ENCODE assay signal across 11 cellular contexts in genomic region chr17:57090560-57091185, GRCh38. TPM values are rescaled to one million over a fixed set of nuclear protein-coding genes. Genes with fewer than 3 reads are reported as not detected.
DNase-seq lines count a peak whose midpoint lies in the region; ATAC-seq and TF ChIP-seq lines count a peak whose summit lies in the region.
"Had no signal": no experiment of that assay in that cellular context is flagged by ENCODE, and none has a peak within 500 bp of the region (broad histone marks: within the 10 kb centered on the region; RNA-seq: fewer than 3 reads in every experiment).

No MANE protein-coding gene starts in this region.

- intact Hi-C loops in aorta (cut with DNase I) = no loop called here

- peaks cover 3% of the 10 kb centered on the region in 2 donors for H3K36me3 ChIP-seq in duodenal mucosa (ENCODE audit: control insufficient read depth in 1 of 2, insufficient read depth in 2 of 2, low read length in 2 of 2)
- no peaks in the 10 kb centered on the region for H3K36me3 ChIP-seq in mucosa of rectum (ENCODE audit: control insufficient read depth in 2 of 2, insufficient read depth in 2 of 2, low read length in 2 of 2)
- no peaks in the 10 kb centered on the region for H3K36me3 ChIP-seq in aorta (ENCODE audit: control insufficient read depth in 1 of 2, insufficient read depth in 2 of 2, low read length in 1 of 2)

- DNase-seq in SIG-M5 treated with dmso at 0.1 percent for 504 hours (lab: John Stamatoyannopoulos, UW; ENCODE audit: unreplicated experiment) (peak; percentile 40), SIG-M5 (lab: John Stamatoyannopoulos, UW) (no peak), aorta (no peak), dedifferentiated amniotic fluid mesenchymal stem cell (ENCODE audit: extremely low spot score) (no peak), GM10248 (ENCODE audit: extremely low spot score) (no peak)
- no peak for DNase-seq in activated CD4-positive, alpha-beta T cell treated with anti-CD3 and anti-CD28 coated beads for 48 hours
- DNase-seq: activated T-cell treated with anti-CD3 and anti-CD28 coated beads for 4 hours, NCI-H1930, PC-3 had no signal

- CTCF ChIA-PET in GM10248 (lab: Yijun Ruan, JAX) = no interaction called here

- TF ChIP-seq CTCF in GM10248 (IDR thresholded peaks at IDR 0.05; ENCODE audit: control extremely low read depth, extremely low read depth, low read depth, missing control alignments) = no peak

- H3K4me3 ChIP-seq in duodenal mucosa (ENCODE audit: low read depth in 1 of 2, low read length in 2 of 2) (peak overlapping the region in 1 of 2 donors; percentile 26), mucosa of rectum (ENCODE audit: low read length in 2 of 2) (no peak overlapping the region), aorta (ENCODE audit: low read length in 2 of 2) (no peak overlapping the region)

- WGBS in aorta, 2 donors = 44 to 45% methylated on average over 4 of the region's 4 CpGs

- POLR2A ChIA-PET in GM10248 (lab: Yijun Ruan, JAX) = no interaction called here

- no peaks in the 10 kb centered on the region for H3K27me3 ChIP-seq in duodenal mucosa (ENCODE audit: control insufficient read depth in 1 of 2, insufficient read depth in 2 of 2, low read length in 2 of 2)
- H3K27me3 ChIP-seq in mucosa of rectum (ENCODE audit: control insufficient read depth in 2 of 2, insufficient read depth in 2 of 2, low read length in 2 of 2) = no peaks in the 10 kb centered on the region
- H3K27me3 ChIP-seq in aorta (ENCODE audit: control insufficient read depth in 1 of 2, insufficient read depth in 2 of 2, low read length in 1 of 2) = no peaks in the 10 kb centered on the region

- H3K27ac ChIP-seq in duodenal mucosa (ENCODE audit: low read depth, low read length) = peak overlapping the region; percentile 15
- peak overlapping the region; percentile 34 to 46 for H3K27ac ChIP-seq in mucosa of rectum (ENCODE audit: low read depth in 2 of 2, low read length in 2 of 2)
- H3K27ac ChIP-seq in aorta (ENCODE audit: low read depth in 1 of 2, low read length in 2 of 2) = peak overlapping the region; percentile 99

- H3K4me1 ChIP-seq in duodenal mucosa (ENCODE audit: control insufficient read depth in 1 of 2, insufficient read depth in 2 of 2, low read length in 2 of 2) (peaks cover 65 to 72% of the 10 kb centered on the region in 2 donors), mucosa of rectum (ENCODE audit: control insufficient read depth in 2 of 2, insufficient read depth in 2 of 2, low read length in 2 of 2) (peaks cover 42 to 49% of the 10 kb centered on the region in 2 donors), aorta (ENCODE audit: control insufficient read depth in 1 of 2, insufficient read depth in 2 of 2, low read length in 2 of 2) (peaks cover 7 to 19% of the 10 kb centered on the region in 2 donors)

- no peaks in the 10 kb centered on the region for H3K9me3 ChIP-seq in duodenal mucosa (ENCODE audit: control insufficient read depth in 1 of 2, low read length in 2 of 2)
- H3K9me3 ChIP-seq in mucosa of rectum (ENCODE audit: control insufficient read depth in 2 of 2, low read length in 2 of 2) = no peaks in the 10 kb centered on the region
- no peaks in the 10 kb centered on the region for H3K9me3 ChIP-seq in aorta (ENCODE audit: control insufficient read depth, low read length)

- ATAC-seq in aorta (ENCODE audit: low FRiP score) = no peak
- ATAC-seq: PC-3 had no signal

- no peak overlapping the region for H3K9ac ChIP-seq in duodenal mucosa (ENCODE audit: low read depth in 1 of 2, low read length in 2 of 2)
- peak overlapping the region in 1 of 2 donors; percentile 18 for H3K9ac ChIP-seq in mucosa of rectum (ENCODE audit: low read depth in 1 of 2, low read length in 2 of 2)

RNA-seq across cellular contexts. Expression of gene AKAP1, which starts 5.6 kb away (rescaled TPM):
- 10 to 100 TPM; 62.4 to 68.9 TPM for total RNA-seq in aorta
- polyA plus RNA-seq in aorta = 10 to 100 TPM; 18.9 to 46.9 TPM

Comparison
In these comparisons a context has a peak if more than half of its experiments do, and no peak if none do; other contexts are left out.
1. H3K27ac ChIP-seq: peak in every context shown above with its lines; median percentile 99 in aorta; 40 in mucosa of rectum; 15 in duodenal mucosa.